8 cellular contexts compared by ENCODE assay signal in the genomic region with DNA sequence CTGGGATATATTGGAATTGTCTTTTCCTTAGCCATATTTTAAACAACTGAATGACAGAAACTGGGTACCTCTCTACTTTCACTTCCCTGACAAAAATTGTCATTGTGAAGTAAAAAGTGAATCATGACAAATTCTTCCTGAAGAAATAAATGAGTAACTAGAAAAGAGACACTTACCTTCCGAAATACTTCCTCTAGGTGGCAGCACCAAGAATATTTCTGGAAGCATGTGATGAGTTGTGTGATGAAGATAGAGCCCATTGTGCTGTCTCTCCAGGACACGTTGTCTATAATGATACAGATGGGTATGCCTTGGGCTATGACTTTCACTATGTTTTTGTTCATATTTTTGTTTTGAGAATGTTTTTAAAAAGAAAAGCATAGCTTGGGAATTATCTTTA. TPM values are rescaled to one million over a fixed set of nuclear protein-coding genes. Genes with fewer than 3 reads are reported as not detected.
A peak's percentile ranks its signal among the peaks of the same experiment; 100 is the strongest.
DNase-seq lines count a peak whose midpoint lies in the region; ATAC-seq and TF ChIP-seq lines count a peak whose summit lies in the region.

No MANE protein-coding gene starts in this region.

- H3K9ac ChIP-seq in neuronal stem cell (ENCODE audit: low read depth, low read length, poor library complexity), result no peak overlapping the region

- H3K79me2 ChIP-seq in PC-9 (ENCODE audit: low read depth), result no peaks in the 10 kb centered on the region

- peaks cover 37 to 92% (median 77%) of the 10 kb centered on the region in 3 donors for H3K36me3 Mint-ChIP-seq in naive thymus-derived CD8-positive, alpha-beta T cell

- H3K36me3 ChIP-seq in PC-9 (ENCODE audit: low read depth) (peaks cover 57% of the 10 kb centered on the region), neuronal stem cell (replicated peaks in 1 of 2; ENCODE audit: control insufficient read depth in 2 of 2, insufficient read depth in 2 of 2, low read length in 2 of 2) (no peaks in the 10 kb centered on the region)

- no peaks in the 10 kb centered on the region for H4K20me1 ChIP-seq in PC-9 (ENCODE audit: insufficient read depth)

- no CpG with 5 or more reads among the region's 2 CpGs for WGBS in neuronal stem cell (ENCODE audit: extremely low coverage in 2 of 2, insufficient read length in 2 of 2, insufficient replicate concordance in 1 of 2), 2 donors

- no peak overlapping the region for H2BK5ac ChIP-seq in neuronal stem cell (ENCODE audit: low read length)

- H2BK12ac ChIP-seq in neuronal stem cell (ENCODE audit: low read length), result no peak overlapping the region

- no peak overlapping the region for H3K18ac ChIP-seq in neuronal stem cell (ENCODE audit: low read length)

- H3K9me2 ChIP-seq in PC-9 (ENCODE audit: insufficient read depth), result no peaks in the 10 kb centered on the region

- H3K27me3 ChIP-seq in PC-9 (ENCODE audit: insufficient read depth, low read depth) (no peaks in the 10 kb centered on the region), neuronal stem cell (ENCODE audit: control insufficient read depth in 3 of 3, insufficient read depth in 3 of 3, low read depth in 1 of 3, low read length in 3 of 3) (no peaks in the 10 kb centered on the region)

- H3K23ac ChIP-seq in neuronal stem cell (ENCODE audit: low read depth, low read length, poor library complexity), result no peak overlapping the region

- H3K27ac ChIP-seq in PC-9, result no peak overlapping the region
- no peak overlapping the region for H3K27ac ChIP-seq in neuronal stem cell (replicated peaks; ENCODE audit: low read length)

- no peak overlapping the region for H4K8ac ChIP-seq in neuronal stem cell (ENCODE audit: low read depth, low read length)

- no peak overlapping the region for H3K4me3 Mint-ChIP-seq in naive thymus-derived CD8-positive, alpha-beta T cell

- H3F3A ChIP-seq in PC-9 (ENCODE audit: insufficient read depth, low read depth), result no peaks in the 10 kb centered on the region

- intact Hi-C loops in PC-9 (cut with micrococcal nuclease; ENCODE audit: unreplicated experiment), result no loop called here

- no peak overlapping the region for H2AFZ ChIP-seq in PC-9
- no peak overlapping the region for H2AFZ ChIP-seq in neuronal stem cell (ENCODE audit: low read length)

- H3K14ac ChIP-seq in neuronal stem cell (ENCODE audit: low read length), result no peak overlapping the region

- H4K91ac ChIP-seq in neuronal stem cell (ENCODE audit: low read depth, low read length, poor library complexity), result no peak overlapping the region

- peak; percentile 22 for DNase-seq in activated CD4-positive, alpha-beta T cell treated with anti-CD3 and anti-CD28 coated beads for 48 hours
- DNase-seq in activated CD4-positive, alpha-beta T cell treated with anti-CD3 and anti-CD28 coated beads for 1 hour, result no peak
- DNase-seq in PC-9 (peak in 1 of 2 experiments; percentile 46), dermis microvascular lymphatic vessel endothelial cell (ENCODE audit: low read depth in 2 of 2) (peak; percentile 65 to 78), neuronal stem cell (ENCODE audit: low spot score) (no peak)
- peak in 6 of 10 donors; percentile 9 to 58 (median 35) for DNase-seq in naive thymus-derived CD8-positive, alpha-beta T cell

- peaks cover 13 to 28% (median 14%) of the 10 kb centered on the region in 4 donors for H3K4me1 Mint-ChIP-seq in naive thymus-derived CD8-positive, alpha-beta T cell

- peak overlapping the region in 4 of 10 donors; percentile 2 to 49 (median 44) for H3K27ac Mint-ChIP-seq in naive thymus-derived CD8-positive, alpha-beta T cell

- H2BK120ac ChIP-seq in neuronal stem cell (ENCODE audit: low read depth, low read length), result no peak overlapping the region

- CTCF ChIA-PET in PC-9 (lab: Charles Lee), result no interaction called here

- H3K4me1 ChIP-seq in PC-9 (replicated peaks; ENCODE audit: insufficient read depth) (no peaks in the 10 kb centered on the region), neuronal stem cell (ENCODE audit: control insufficient read depth in 2 of 2, insufficient read depth in 1 of 2, low read depth in 1 of 2, low read length in 2 of 2) (no peaks in the 10 kb centered on the region)

- POLR2A ChIA-PET in PC-9 (lab: Charles Lee; ENCODE audit: unreplicated experiment), result interaction anchor here (0.9 kb wide), 1 partner anchor 1913 kb away, joined by 8 read pairs; no protein-coding TSS in a partner anchor
- POLR2A ChIA-PET in naive thymus-derived CD8-positive, alpha-beta T cell (lab: Charles Lee), result no interaction called here

- H2AK5ac ChIP-seq in neuronal stem cell (ENCODE audit: low read depth, low read length), result no peak overlapping the region

- no peaks in the 10 kb centered on the region for H3K79me1 ChIP-seq in neuronal stem cell (ENCODE audit: low read depth, low read length)

- ATAC-seq in GM19324 (IDR thresholded peaks at IDR 0.05; ENCODE audit: low FRiP score, unreplicated experiment), result peak; percentile 68
- peak; percentile 93 for ATAC-seq in HG03196 (IDR thresholded peaks at IDR 0.05; ENCODE audit: unreplicated experiment)
- ATAC-seq in naive thymus-derived CD8-positive, alpha-beta T cell, result peak; percentile 83 to 87

- H3K4me3 ChIP-seq in PC-9, result no peak overlapping the region
- no peak overlapping the region for H3K4me3 ChIP-seq in neuronal stem cell (ENCODE audit: low read length in 2 of 2)

- H3K9me3 Mint-ChIP-seq in naive thymus-derived CD8-positive, alpha-beta T cell, result peaks cover 0 to 1% (median 0%) of the 10 kb centered on the region in 9 donors

- H3K4me2 ChIP-seq in PC-9, result no peak overlapping the region
- no peak overlapping the region for H3K4me2 ChIP-seq in neuronal stem cell (ENCODE audit: insufficient read depth, low read length, poor library complexity, severe bottlenecking)

- no TSS peak for BruUV-seq in PC-9 (replicated peaks; lab: Mats Ljungman, UMichigan)

- no peak overlapping the region for H3K4ac ChIP-seq in neuronal stem cell (ENCODE audit: low read length)

- peak; percentile 76 for TF ChIP-seq CTCF in PC-9 (conservative IDR thresholded peaks at IDR 0.05)

- no peaks in the 10 kb centered on the region for H3K27me3 Mint-ChIP-seq in naive thymus-derived CD8-positive, alpha-beta T cell

- no peak overlapping the region for H2BK15ac ChIP-seq in neuronal stem cell (ENCODE audit: low read length)

- no peaks in the 10 kb centered on the region for H3K9me3 ChIP-seq in PC-9 (ENCODE audit: insufficient read depth, low read depth)
- no peaks in the 10 kb centered on the region for H3K9me3 ChIP-seq in neuronal stem cell (replicated peaks in 1 of 2; ENCODE audit: control insufficient read depth in 2 of 2, insufficient read depth in 1 of 2, low read depth in 1 of 2, low read length in 2 of 2)

RNA-seq across cellular contexts. Expression of gene CASP4, which starts 21.5 kb away (rescaled TPM):
- total RNA-seq in PC-9 (2021), result 57.5 and 82.2 TPM in 2 replicates
- total RNA-seq in dermis microvascular lymphatic vessel endothelial cell, result 177 and 268 TPM in 2 replicates
- 10 to 100 TPM; 77.2 to 81.9 TPM for total RNA-seq in naive thymus-derived CD8-positive, alpha-beta T cell
- 10 to 100 TPM; 71.9 to 84.0 (median 76.5) TPM for polyA plus RNA-seq in naive thymus-derived CD8-positive, alpha-beta T cell
- not detected for polyA plus RNA-seq in neuronal stem cell (2013, experiment 1 of 2)
- not detected for polyA plus RNA-seq in neuronal stem cell (2013, experiment 2 of 2)

RNA-seq across cellular contexts. Expression of gene CASP12, which starts 48.6 kb away (rescaled TPM):
- total RNA-seq in PC-9 (2021) (not detected in 2 replicates), dermis microvascular lymphatic vessel endothelial cell (6.5 and 7.0 TPM in 2 replicates)
- total RNA-seq in naive thymus-derived CD8-positive, alpha-beta T cell, result not detected
- polyA plus RNA-seq in naive thymus-derived CD8-positive, alpha-beta T cell, result not detected
- not detected for polyA plus RNA-seq in neuronal stem cell (2013, experiment 1 of 2)
- polyA plus RNA-seq in neuronal stem cell (2013, experiment 2 of 2), result not detected

Comparison
In these comparisons a context has a peak if more than half of its experiments do, and no peak if none do; other contexts are left out.
1. DNase-seq: peak in activated CD4-positive, alpha-beta T cell treated with anti-CD3 and anti-CD28 coated beads for 48 hours (single experiment), dermis microvascular lymphatic vessel endothelial cell (2 of 2) and naive thymus-derived CD8-positive, alpha-beta T cell (6 of 10); none in activated CD4-positive, alpha-beta T cell treated with anti-CD3 and anti-CD28 coated beads for 1 hour (single experiment) and neuronal stem cell (single experiment).
2. Peak in every context shown above with its lines, with median percentiles within 50 percentile points of each other: ATAC-seq.